Comparison of ENCODE assay signal across 13 cellular contexts in the genomic region with DNA sequence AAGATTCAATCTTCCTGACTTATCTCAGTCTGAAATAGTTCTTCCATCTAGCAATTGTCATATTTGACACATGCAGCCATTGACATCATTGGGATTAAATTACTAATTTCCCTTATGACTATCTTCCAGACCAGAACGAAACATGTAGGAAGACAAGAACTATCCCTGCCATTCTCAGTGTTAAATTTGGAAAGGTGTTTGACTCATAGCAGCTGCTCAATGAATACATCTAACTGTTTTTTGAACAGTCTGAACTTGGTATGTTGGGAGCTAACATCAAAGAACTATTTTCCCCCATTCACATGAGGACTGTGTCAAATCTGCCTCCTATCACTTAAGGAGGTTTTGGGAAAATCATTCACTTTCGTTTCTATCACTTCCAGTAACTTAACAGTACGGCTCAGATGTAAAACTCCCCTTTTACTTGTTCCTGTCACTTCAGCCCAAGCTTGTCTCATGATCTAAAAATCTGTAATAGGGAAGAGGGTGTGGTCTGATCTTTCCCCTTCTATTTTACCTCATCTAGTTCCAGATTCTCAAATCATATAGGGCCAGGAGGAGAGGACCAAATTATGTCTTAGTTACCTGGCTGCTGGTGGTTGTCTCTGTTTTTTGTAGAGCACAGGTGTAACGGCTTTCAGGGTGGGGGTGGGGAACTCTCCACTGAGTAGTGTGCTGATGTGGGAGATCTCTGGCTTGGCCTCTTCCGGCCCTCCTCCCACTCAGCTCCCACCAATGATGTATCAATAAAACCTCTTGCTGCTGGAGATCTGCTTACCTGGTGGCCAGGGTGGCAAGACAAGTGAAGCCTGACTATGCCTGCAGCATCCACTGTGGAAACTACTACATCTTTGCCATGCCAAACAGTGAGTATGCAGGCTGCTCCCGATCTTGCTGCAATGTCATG. TPM values are rescaled to one million over a fixed set of nuclear protein-coding genes. Genes with fewer than 3 reads are reported as not detected.
DNase-seq lines count a peak whose midpoint lies in the region; ATAC-seq and TF ChIP-seq lines count a peak whose summit lies in the region.
"Had no signal": no experiment of that assay in that cellular context is flagged by ENCODE, and none has a peak within 500 bp of the region (broad histone marks: within the 10 kb centered on the region; RNA-seq: fewer than 3 reads in every experiment).

No MANE protein-coding gene starts in this region.

- peak overlapping the region; percentile 41 for H3K4me3 ChIP-seq in thymus (ENCODE audit: low read length)
- no peak overlapping the region for H3K4me3 ChIP-seq in thyroid gland (replicated peaks in 1 of 3)
- H3K4me3 ChIP-seq: neural progenitor cell, skin epidermis had no signal

- H3K27me3 ChIP-seq in thymus (ENCODE audit: control insufficient read depth, insufficient read depth) (no peaks in the 10 kb centered on the region), thyroid gland (no peaks in the 10 kb centered on the region)
- H3K27me3 ChIP-seq: neural progenitor cell had no signal

- peaks cover 4% of the 10 kb centered on the region for H3K9me3 Mint-ChIP-seq in natural killer cell treated with Interleukin-12 subunit alpha and Interleukin-12 subunit beta and Interleukin-15 and Interleukin-18, amount 100 ng/mL, for 72 hours
- no peaks in the 10 kb centered on the region for H3K9me3 Mint-ChIP-seq in natural killer cell
- H3K9me3 Mint-ChIP-seq: neural progenitor cell had no signal

- WGBS in thymus: 41% methylated on average over 6 of the region's 6 CpGs
- 50 to 58% methylated on average over 6 of the region's 6 CpGs for WGBS in thyroid gland, 2 donors

- peaks cover 41 to 46% of the 10 kb centered on the region in 2 donors for H3K4me1 Mint-ChIP-seq in natural killer cell treated with Interleukin-12 subunit alpha and Interleukin-12 subunit beta and Interleukin-15 and Interleukin-18, amount 100 ng/mL, for 72 hours (ENCODE audit: low read depth in 2 of 2)
- H3K4me1 Mint-ChIP-seq in natural killer cell: peaks cover 8 to 15% of the 10 kb centered on the region in 2 donors
- H3K4me1 Mint-ChIP-seq: neural progenitor cell had no signal

- no peak overlapping the region for H3K4me3 Mint-ChIP-seq in natural killer cell treated with Interleukin-12 subunit alpha and Interleukin-12 subunit beta and Interleukin-15 and Interleukin-18, amount 100 ng/mL, for 72 hours
- H3K4me3 Mint-ChIP-seq in natural killer cell: no peak overlapping the region
- H3K4me3 Mint-ChIP-seq: neural progenitor cell had no signal

- H3K27me3 Mint-ChIP-seq in natural killer cell treated with Interleukin-12 subunit alpha and Interleukin-12 subunit beta and Interleukin-15 and Interleukin-18, amount 100 ng/mL, for 72 hours: no peaks in the 10 kb centered on the region
- no peaks in the 10 kb centered on the region for H3K27me3 Mint-ChIP-seq in natural killer cell (ENCODE audit: low read depth in 2 of 2)

- no peak overlapping the region for H3K27ac Mint-ChIP-seq in natural killer cell treated with Interleukin-12 subunit alpha and Interleukin-12 subunit beta and Interleukin-15 and Interleukin-18, amount 100 ng/mL, for 72 hours
- no peak overlapping the region for H3K27ac Mint-ChIP-seq in natural killer cell
- H3K27ac Mint-ChIP-seq: neural progenitor cell had no signal

- H3K27ac ChIP-seq in thymus (ENCODE audit: low read depth): peak overlapping the region; percentile 75
- no peak overlapping the region for H3K27ac ChIP-seq in thyroid gland
- H3K27ac ChIP-seq: neural progenitor cell had no signal

- no peaks in the 10 kb centered on the region for H3K9me3 ChIP-seq in thymus (ENCODE audit: control insufficient read depth)
- no peaks in the 10 kb centered on the region for H3K9me3 ChIP-seq in thyroid gland

- peaks cover 13% of the 10 kb centered on the region for H3K36me3 ChIP-seq in thymus (ENCODE audit: control insufficient read depth, insufficient read depth)
- H3K36me3 ChIP-seq in thyroid gland: no peaks in the 10 kb centered on the region
- H3K36me3 ChIP-seq: neural progenitor cell had no signal

- H3K36me3 Mint-ChIP-seq in natural killer cell treated with Interleukin-12 subunit alpha and Interleukin-12 subunit beta and Interleukin-15 and Interleukin-18, amount 100 ng/mL, for 72 hours: peaks cover 40% of the 10 kb centered on the region
- peaks cover 8% of the 10 kb centered on the region for H3K36me3 Mint-ChIP-seq in natural killer cell
- H3K36me3 Mint-ChIP-seq: neural progenitor cell had no signal

- intact Hi-C loops in natural killer cell (cut with micrococcal nuclease): no loop called here
- intact Hi-C loops in thyroid gland (cut with DNase I): no loop called here

- peak; percentile 40 to 62 for ATAC-seq in natural killer cell treated with Interleukin-12 subunit alpha and Interleukin-12 subunit beta and Interleukin-15 and Interleukin-18, amount 100 ng/mL, for 72 hours
- ATAC-seq in natural killer cell (no peak), HG03565 (IDR thresholded peaks at IDR 0.05; ENCODE audit: unreplicated experiment) (no peak)
- ATAC-seq: Right ventricle myocardium inferior had no signal

- no peak for DNase-seq in natural killer cell treated with Interleukin-12 subunit alpha and Interleukin-12 subunit beta and Interleukin-15 and Interleukin-18, amount 100 ng/mL, for 72 hours (ENCODE audit: low spot score)
- DNase-seq in natural killer cell (no peak), NAMALWA (ENCODE audit: low spot score) (peak; percentile 38), thyroid gland (no peak), Kasumi-1 (lab: John Stamatoyannopoulos, UW) (no peak)
- DNase-seq in central memory CD4-positive, alpha-beta T cell: peak; percentile 30
- DNase-seq: GDM1, NCI-H446 had no signal

- peaks cover 22% of the 10 kb centered on the region for H3K4me1 ChIP-seq in thymus (ENCODE audit: control insufficient read depth, insufficient read depth, low read length)
- H3K4me1 ChIP-seq in thyroid gland: no peaks in the 10 kb centered on the region

- TF ChIP-seq POLR2A in thyroid gland (IDR thresholded peaks at IDR 0.05): no peak

- TF ChIP-seq CTCF in natural killer cell (IDR thresholded peaks at IDR 0.05): no peak
- TF ChIP-seq CTCF in thyroid gland (IDR thresholded peaks at IDR 0.05): no peak

RNA-seq across cellular contexts. Expression of gene SLAMF1, which starts 26.2 kb away (rescaled TPM):
- total RNA-seq in natural killer cell treated with Interleukin-12 subunit alpha and Interleukin-12 subunit beta and Interleukin-15 and Interleukin-18, amount 100 ng/mL, for 72 hours: 10 to 100 TPM; 52.1 to 86.2 TPM
- 1 to 10 TPM; 1.1 to 3.5 (median 2.1) TPM for total RNA-seq in natural killer cell
- polyA plus RNA-seq in thymus: 115 TPM
- 1 to 10 TPM in 1 of 4 donors, under 1 TPM in 3; 0.33 to 2.5 (median 0.76) TPM for total RNA-seq in thyroid gland

RNA-seq across cellular contexts. Expression of gene CD48, which starts 38.6 kb away (rescaled TPM):
- 100 to 1,000 TPM; 434 to 816 TPM for total RNA-seq in natural killer cell treated with Interleukin-12 subunit alpha and Interleukin-12 subunit beta and Interleukin-15 and Interleukin-18, amount 100 ng/mL, for 72 hours
- 100 to 1,000 TPM; 213 to 249 (median 223) TPM for total RNA-seq in natural killer cell
- polyA plus RNA-seq in thymus: 157 TPM
- 10 to 100 TPM in 1 of 4 donors, 1 to 10 TPM in 3; 3.5 to 13.6 (median 4.8) TPM for total RNA-seq in thyroid gland

Comparison
In these comparisons a context has a peak if more than half of its experiments do, and no peak if none do; other contexts are left out.
1. ATAC-seq: peak in natural killer cell treated with Interleukin-12 subunit alpha and Interleukin-12 subunit beta and Interleukin-15 and Interleukin-18, amount 100 ng/mL, for 72 hours (2 of 2); none in natural killer cell (0 of 3) and HG03565 (single experiment).
2. RNA of gene SLAMF1, which starts 26.2 kb away (total RNA-seq): 52.1 to 86.2 TPM in natural killer cell treated with Interleukin-12 subunit alpha and Interleukin-12 subunit beta and Interleukin-15 and Interleukin-18, amount 100 ng/mL, for 72 hours; 1.1 to 3.5 TPM in natural killer cell and 0.33 to 2.5 TPM in thyroid gland; every median in the first group is over 10 times any median in the second.
3. DNase-seq: peak in NAMALWA (single experiment) and central memory CD4-positive, alpha-beta T cell (single experiment); none in natural killer cell treated with Interleukin-12 subunit alpha and Interleukin-12 subunit beta and Interleukin-15 and Interleukin-18, amount 100 ng/mL, for 72 hours (single experiment), natural killer cell (single experiment), thyroid gland (0 of 2) and Kasumi-1 (0 of 2).
4. RNA of gene CD48, which starts 38.6 kb away (total RNA-seq): 434 to 816 TPM in natural killer cell treated with Interleukin-12 subunit alpha and Interleukin-12 subunit beta and Interleukin-15 and Interleukin-18, amount 100 ng/mL, for 72 hours and 213 to 249 TPM in natural killer cell; 3.5 to 13.6 TPM in thyroid gland; every median in the first group is over 10 times any median in the second.